Comparison of ENCODE assay signal across 8 cellular contexts in genomic region chr5:113330533-113331200, GRCh38.
DNase-seq lines count a peak whose midpoint lies in the region; ATAC-seq and TF ChIP-seq lines count a peak whose summit lies in the region.

No MANE protein-coding gene starts in this region.

- no peaks in the 10 kb centered on the region for H3K9me3 Mint-ChIP-seq in Calu3 (ENCODE audit: low read depth, unreplicated experiment)

- H3K4me3 ChIP-seq in fibroblast of pulmonary artery (replicated peaks; ENCODE audit: low read depth, low read length), result no peak overlapping the region

- no peaks in the 10 kb centered on the region for H3K27me3 Mint-ChIP-seq in Calu3 (ENCODE audit: unreplicated experiment)

- peaks cover 10% of the 10 kb centered on the region for H3K4me1 Mint-ChIP-seq in Calu3 (ENCODE audit: low read depth, unreplicated experiment)

- no TSS peak for BruUV-seq in Calu3 (replicated peaks; lab: Mats Ljungman, UMichigan)

- DNase-seq in Calu3, result peak; percentile 18
- DNase-seq in HuH-7.5 (ENCODE audit: low spot score), result peak; percentile 18
- peak; percentile 68 for DNase-seq in fibroblast of pulmonary artery (ENCODE audit: low read depth)
- peak; percentile 65 for DNase-seq in renal cortical epithelial cell (ENCODE audit: low read depth)
- no peak for DNase-seq in NCI-H187 treated with DMSO at 0.1 percent for 48 hours (lab: John Stamatoyannopoulos, UW)
- DNase-seq in effector CD8-positive, alpha-beta T cell (lab: John Stamatoyannopoulos, UW), result no peak

- H3K4me3 Mint-ChIP-seq in Calu3 (ENCODE audit: low read depth, unreplicated experiment), result no peak overlapping the region

- no peaks in the 10 kb centered on the region for H3K36me3 Mint-ChIP-seq in Calu3 (ENCODE audit: insufficient read depth, unreplicated experiment)

- CTCF ChIA-PET in Calu3 (lab: Charles Lee), result interaction anchor here (0.9 to 2.2 kb wide), 2 partner anchors 125 to 334 kb away, joined by 3 to 6 read pairs; no protein-coding TSS in a partner anchor

- TF ChIP-seq CTCF in Calu3 (IDR thresholded peaks at IDR 0.05; ENCODE audit: unreplicated experiment), result no peak
- peak; percentile 50 for TF ChIP-seq CTCF in fibroblast of pulmonary artery (IDR thresholded peaks at IDR 0.05; ENCODE audit: low read length, missing control alignments)

- ATAC-seq in GM19324 (IDR thresholded peaks at IDR 0.05; ENCODE audit: low FRiP score, unreplicated experiment) (peak; percentile 81), SK-N-SH treated with all-trans-retinoic acid at 6 μM for 48 hours (peak; percentile 70)

- no peak overlapping the region for H3K27ac Mint-ChIP-seq in Calu3 (ENCODE audit: unreplicated experiment)

- intact Hi-C loops in Calu3 (cut with micrococcal nuclease; ENCODE audit: unreplicated experiment), result loop anchor here (1.0 to 2.0 kb wide), 3 partner anchors 127 to 334 kb away; no protein-coding TSS in a partner anchor

TF ChIP-seq in SK-N-SH treated with all-trans-retinoic acid at 6 μM for 48 hours, 23 proteins besides CTCF, POLR2A, EP300 and RAD21:
- no peak for TF ChIP-seq RARB (CRISPR knock-in tag; IDR thresholded peaks at IDR 0.05)
- no peak for TF ChIP-seq TSHZ2 (CRISPR knock-in tag; IDR thresholded peaks at IDR 0.05)
- peak; percentile 30; the same call in 1 of the 2 replicates for TF ChIP-seq ISL1 (CRISPR knock-in tag; IDR thresholded peaks at IDR 0.05)
- no peak for TF ChIP-seq ZNF8 (CRISPR knock-in tag; IDR thresholded peaks at IDR 0.05)
- TF ChIP-seq TCF4 (CRISPR knock-in tag; IDR thresholded peaks at IDR 0.05; ENCODE audit: borderline replicate concordance), result peak; percentile 18; the same call in 1 of the 2 replicates
- TF ChIP-seq BACH2 (CRISPR knock-in tag; IDR thresholded peaks at IDR 0.05; ENCODE audit: borderline replicate concordance), result no peak

Comparison
In these comparisons a context has a peak if more than half of its experiments do, and no peak if none do; other contexts are left out.
1. DNase-seq: peak in Calu3 (single experiment), HuH-7.5 (single experiment), fibroblast of pulmonary artery (single experiment) and renal cortical epithelial cell (single experiment); none in NCI-H187 treated with DMSO at 0.1 percent for 48 hours (single experiment) and effector CD8-positive, alpha-beta T cell (single experiment).